8 cellular contexts compared by ENCODE assay signal in genomic region chr11:72683782-72684200, GRCh38. TPM values are rescaled to one million over a fixed set of nuclear protein-coding genes. Genes with fewer than 3 reads are reported as not detected.
DNase-seq lines count a peak whose midpoint lies in the region; ATAC-seq and TF ChIP-seq lines count a peak whose summit lies in the region.

No MANE protein-coding gene starts in this region.

- no peak overlapping the region for H3K4me3 ChIP-seq in AG04449 (ENCODE audit: low read depth, low read length)

- H3K36me3 Mint-ChIP-seq in endothelial cell (ENCODE audit: low read depth, unreplicated experiment) (peaks cover 20% of the 10 kb centered on the region), naive B cell (peaks cover 0 to 4% of the 10 kb centered on the region in 2 donors)
- peaks cover 29 to 34% of the 10 kb centered on the region in 2 donors for H3K36me3 Mint-ChIP-seq in stimulated activated naive B cell treated with anti-CD40 and anti-IgM and Interleukin-4, amounts not matched to agents 10 μg/mL and 1 μg/mL and 100 μg/mL, for 72 hours

- H3K9me3 Mint-ChIP-seq in endothelial cell (ENCODE audit: unreplicated experiment) (no peaks in the 10 kb centered on the region), naive B cell (no peaks in the 10 kb centered on the region)
- H3K9me3 Mint-ChIP-seq in stimulated activated naive B cell treated with anti-CD40 and anti-IgM and Interleukin-4, amounts not matched to agents 10 μg/mL and 1 μg/mL and 100 μg/mL, for 72 hours = no peaks in the 10 kb centered on the region

- TF ChIP-seq CTCF in AG04449 (IDR thresholded peaks at IDR 0.05; ENCODE audit: insufficient read depth, low read length, missing control alignments) = peak; percentile 93
- peak; percentile 88 for TF ChIP-seq CTCF in endothelial cell (IDR thresholded peaks at IDR 0.05; ENCODE audit: unreplicated experiment)

- no peak for DNase-seq in AG04449 (ENCODE audit: low read depth, low spot score)
- peak; percentile 40 for DNase-seq in NCI-H2227 treated with DMSO at 0.1 percent for 48 hours (lab: John Stamatoyannopoulos, UW)
- peak; percentile 46 to 77 (median 66) for DNase-seq in activated CD8-positive, alpha-beta memory T cell treated with anti-CD3 and anti-CD28 coated beads for 48 hours (ENCODE audit: low read depth in 2 of 3, low spot score in 2 of 3)
- peak; percentile 93 for DNase-seq in endothelial cell (ENCODE audit: low spot score)
- peak; percentile 56 for DNase-seq in naive B cell
- DNase-seq in stimulated activated naive B cell treated with anti-CD40 and anti-IgM and Interleukin-4, amounts not matched to agents 10 μg/mL and 1 μg/mL and 100 μg/mL, for 72 hours = peak; percentile 61

- H3K4me3 Mint-ChIP-seq in endothelial cell (ENCODE audit: unreplicated experiment) (no peak overlapping the region), naive B cell (no peak overlapping the region)
- H3K4me3 Mint-ChIP-seq in stimulated activated naive B cell treated with anti-CD40 and anti-IgM and Interleukin-4, amounts not matched to agents 10 μg/mL and 1 μg/mL and 100 μg/mL, for 72 hours = no peak overlapping the region

- POLR2A ChIA-PET in AG04449 (lab: Yijun Ruan, JAX) = no interaction called here

- H3K4me1 Mint-ChIP-seq in endothelial cell (ENCODE audit: unreplicated experiment) = peaks cover 12% of the 10 kb centered on the region
- peaks cover 11 to 33% (median 25%) of the 10 kb centered on the region in 3 donors for H3K4me1 Mint-ChIP-seq in naive B cell
- H3K4me1 Mint-ChIP-seq in stimulated activated naive B cell treated with anti-CD40 and anti-IgM and Interleukin-4, amounts not matched to agents 10 μg/mL and 1 μg/mL and 100 μg/mL, for 72 hours = peaks cover 25 to 42% of the 10 kb centered on the region in 2 donors

- peaks cover 8% of the 10 kb centered on the region for H3K27me3 Mint-ChIP-seq in endothelial cell (ENCODE audit: unreplicated experiment)
- no peaks in the 10 kb centered on the region for H3K27me3 Mint-ChIP-seq in naive B cell
- no peaks in the 10 kb centered on the region for H3K27me3 Mint-ChIP-seq in stimulated activated naive B cell treated with anti-CD40 and anti-IgM and Interleukin-4, amounts not matched to agents 10 μg/mL and 1 μg/mL and 100 μg/mL, for 72 hours

- H3K27ac Mint-ChIP-seq in endothelial cell (ENCODE audit: unreplicated experiment) (no peak overlapping the region), naive B cell (peak overlapping the region in 1 of 6 donors; percentile 80)
- H3K27ac Mint-ChIP-seq in stimulated activated naive B cell treated with anti-CD40 and anti-IgM and Interleukin-4, amounts not matched to agents 10 μg/mL and 1 μg/mL and 100 μg/mL, for 72 hours = peak overlapping the region; percentile 59

- ATAC-seq in GM19035 (IDR thresholded peaks at IDR 0.05; ENCODE audit: unreplicated experiment) = peak; percentile 45
- peak; percentile 61 to 70 for ATAC-seq in naive B cell (ENCODE audit: low read depth in 2 of 2)
- ATAC-seq in stimulated activated naive B cell treated with anti-CD40 and anti-IgM and Interleukin-4, amounts not matched to agents 10 μg/mL and 1 μg/mL and 100 μg/mL, for 72 hours (replicated peaks) = peak; percentile 65
- ATAC-seq in HG03521 (IDR thresholded peaks at IDR 0.05; ENCODE audit: unreplicated experiment) = no peak

- CTCF ChIA-PET in AG04449 (lab: Yijun Ruan, JAX) = interaction anchor here (0.6 to 10.0 kb wide), 44 partner anchors 9 to 605 kb away, joined by 3 to 116 read pairs (median 4); partner anchors contain the start of genes PDE2A and STARD10

RNA-seq across cellular contexts. Expression of gene PDE2A, which starts 9.6 kb away (rescaled TPM):
- 65.9 TPM for total RNA-seq in endothelial cell (ENCODE audit: unreplicated experiment)
- under 1 TPM in 3 of 6 donors, not detected in 3; 0.18 to 0.44 (median 0.36) TPM for polyA plus RNA-seq in naive B cell (ENCODE audit: low read depth in 6 of 6)
